ENCODE assay signal across 8 cellular contexts in the genomic region with DNA sequence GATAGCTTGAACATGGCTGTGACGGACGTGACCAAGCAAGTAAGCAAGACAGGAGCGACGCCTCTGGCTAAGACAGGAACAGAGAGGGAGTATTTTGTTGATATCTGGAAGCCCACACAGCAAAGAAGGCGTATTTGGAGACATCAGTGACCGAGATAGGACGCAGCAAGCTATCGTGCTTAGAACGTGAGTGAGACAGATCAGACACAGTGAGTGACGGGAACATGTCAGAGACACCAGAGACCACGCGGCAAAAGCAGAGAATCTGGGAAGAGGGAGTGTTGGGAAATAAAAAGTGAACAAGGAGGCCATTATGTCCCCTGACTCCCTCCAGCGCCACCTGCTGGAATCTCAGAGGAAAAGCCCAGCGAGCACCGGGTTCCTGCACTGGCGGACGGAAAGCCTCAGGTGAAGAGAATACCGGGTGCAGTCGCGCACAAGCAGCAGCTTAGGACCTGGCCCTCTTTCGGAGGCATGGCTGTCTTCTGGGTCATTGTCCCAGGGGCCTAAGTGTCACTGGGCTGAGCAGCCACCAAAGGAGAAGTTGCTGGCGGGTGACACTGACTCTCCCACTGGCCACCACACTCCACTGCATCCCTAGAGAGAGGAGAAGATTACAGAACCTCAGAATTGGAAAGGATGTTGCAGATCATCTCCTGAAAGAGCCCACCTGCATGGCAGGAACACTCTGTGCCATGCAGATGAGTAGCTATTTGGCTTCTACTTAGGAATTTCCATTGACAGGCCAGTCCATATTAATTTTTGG.
DNase-seq lines count a peak whose midpoint lies in the region; ATAC-seq lines count a peak whose summit lies in the region.

No MANE protein-coding gene starts in this region.

- ATAC-seq in GM19043 (IDR thresholded peaks at IDR 0.05; ENCODE audit: low read depth, unreplicated experiment) (peak; percentile 80), HG03342 (IDR thresholded peaks at IDR 0.05; ENCODE audit: unreplicated experiment) (peak; percentile 88), right cardiac atrium (peak; percentile 50 to 51)

- no peaks in the 10 kb centered on the region for H3K36me3 Mint-ChIP-seq in activated naive CD8-positive, alpha-beta T cell treated with anti-CD3 and anti-CD28 coated beads for 36 hours

- peaks cover 42% of the 10 kb centered on the region for H3K27me3 Mint-ChIP-seq in activated naive CD8-positive, alpha-beta T cell treated with anti-CD3 and anti-CD28 coated beads for 36 hours

- no peak overlapping the region for H3K27ac Mint-ChIP-seq in activated naive CD8-positive, alpha-beta T cell treated with anti-CD3 and anti-CD28 coated beads for 36 hours

- 42% methylated on average over 22 of the region's 22 CpGs for WGBS in right cardiac atrium

- intact Hi-C loops in right cardiac atrium (cut with DNase I) = no loop called here

- H3K4me1 Mint-ChIP-seq in activated naive CD8-positive, alpha-beta T cell treated with anti-CD3 and anti-CD28 coated beads for 36 hours = peaks cover 2% of the 10 kb centered on the region

- H3K9me3 ChIP-seq in right cardiac atrium (ENCODE audit: control insufficient read depth, low read length) = no peaks in the 10 kb centered on the region

- H3K4me3 Mint-ChIP-seq in activated naive CD8-positive, alpha-beta T cell treated with anti-CD3 and anti-CD28 coated beads for 36 hours = peak overlapping the region; percentile 47

- DNase-seq in AML-193 (lab: John Stamatoyannopoulos, UW) (peak; percentile 13 to 38), SK-N-DZ (ENCODE audit: low spot score) (peak; percentile 28), right cardiac atrium (peak; percentile 59 to 71 (median 66)), OCI-M2 (lab: John Stamatoyannopoulos, UW; ENCODE audit: unreplicated experiment) (no peak)
- DNase-seq in activated naive CD8-positive, alpha-beta T cell treated with anti-CD3 and anti-CD28 coated beads for 36 hours = peak; percentile 59
- DNase-seq in stimulated activated CD4-positive, alpha-beta T cell treated with anti-CD3 and anti-CD28 coated beads, Interleukin-15, amount 100 ng/mL, for 1 hour (ENCODE audit: low read depth in 1 of 2, low spot score in 1 of 2) = peak; percentile 8 to 24

- peaks cover 2% of the 10 kb centered on the region for H3K4me1 ChIP-seq in right cardiac atrium (ENCODE audit: control insufficient read depth, insufficient read depth, low read length)

- no peaks in the 10 kb centered on the region for H3K9me3 Mint-ChIP-seq in activated naive CD8-positive, alpha-beta T cell treated with anti-CD3 and anti-CD28 coated beads for 36 hours

- H3K27me3 ChIP-seq in right cardiac atrium (ENCODE audit: control insufficient read depth, insufficient read depth) = no peaks in the 10 kb centered on the region

- H3K4me3 ChIP-seq in right cardiac atrium (ENCODE audit: low read length) = no peak overlapping the region

- no peak overlapping the region for H3K27ac ChIP-seq in right cardiac atrium (ENCODE audit: low read length)
